ENCODE assay signal across 14 cellular contexts in the genomic region with DNA sequence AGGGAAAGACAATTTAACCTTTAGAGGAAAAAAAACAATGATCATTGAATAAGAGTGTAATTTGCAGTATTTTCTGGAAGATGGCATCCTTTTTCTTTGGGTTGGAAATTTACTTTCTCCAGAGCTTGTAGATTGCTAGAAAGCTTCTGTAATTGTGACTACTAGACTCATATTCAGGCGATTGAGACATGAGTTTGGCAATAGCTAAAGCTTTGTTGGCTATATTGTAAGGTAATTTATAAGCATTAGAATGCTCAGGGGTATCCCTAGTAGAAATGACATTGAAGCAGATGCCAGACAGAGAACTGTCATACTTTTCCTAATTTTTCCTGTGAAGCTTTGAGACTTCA.
DNase-seq lines count a peak whose midpoint lies in the region; ATAC-seq and TF ChIP-seq lines count a peak whose summit lies in the region.
"Had no signal": no experiment of that assay in that cellular context is flagged by ENCODE, and none has a peak within 500 bp of the region (broad histone marks: within the 10 kb centered on the region; RNA-seq: fewer than 3 reads in every experiment).

No MANE protein-coding gene starts in this region.

- H3K36me3 Mint-ChIP-seq in osteocyte (ENCODE audit: unreplicated experiment) = no peaks in the 10 kb centered on the region
- no peaks in the 10 kb centered on the region for H3K36me3 Mint-ChIP-seq in mesothelial cell of epicardium

- no peak overlapping the region for H2AFZ ChIP-seq in PC-3 (ENCODE audit: low read length)

- H3K27me3 ChIP-seq in esophagus muscularis mucosa = no peaks in the 10 kb centered on the region
- no peaks in the 10 kb centered on the region for H3K27me3 ChIP-seq in PC-3 (ENCODE audit: low read length)
- H3K27me3 ChIP-seq: SJSA1 had no signal

- H3K27ac ChIP-seq in esophagus muscularis mucosa (replicated peaks in 1 of 4) (peak overlapping the region; percentile 15 to 53 (median 30)), PC-3 (ENCODE audit: low read length) (no peak overlapping the region)
- H3K27ac ChIP-seq: C4-2B, SJSA1 had no signal

- H3F3A ChIP-seq in PC-3 (ENCODE audit: low read length, unreplicated experiment) = peaks cover 3% of the 10 kb centered on the region

- DNase-seq in AG10803 (ENCODE audit: low read depth) (peak; percentile 13), LHCN-M2 (ENCODE audit: low read depth) (peak; percentile 44), esophagus muscularis mucosa (ENCODE audit: extremely low spot score) (no peak), osteocyte (ENCODE audit: extremely low spot score, unreplicated experiment) (no peak), omental fat pad (ENCODE audit: low spot score) (no peak), PC-3 (no peak), mesothelial cell of epicardium (ENCODE audit: low spot score in 2 of 2, unreplicated experiment in 2 of 2) (no peak)
- no peak for DNase-seq in stimulated activated CD4-positive, alpha-beta T cell treated with anti-CD3 and anti-CD28 coated beads, Interleukin-2, amount 100 ng/mL, for 48 hours
- DNase-seq: MM.1S; stimulated activated CD4-positive, alpha-beta T cell treated with anti-CD3 and anti-CD28 coated beads, Interleukin-1b, Interleukin-23, amount 100 ng/mL, for 48 hours had no signal

- H3K27ac Mint-ChIP-seq in osteocyte (ENCODE audit: unreplicated experiment) (peak overlapping the region; percentile 16), mesothelial cell of epicardium (no peak overlapping the region)

- H3K4me1 ChIP-seq in esophagus muscularis mucosa (peaks cover 6 to 10% (median 9%) of the 10 kb centered on the region in 4 donors), PC-3 (ENCODE audit: insufficient read depth, low read length) (peaks cover 12% of the 10 kb centered on the region)

- no peak for ATAC-seq in omental fat pad (ENCODE audit: low FRiP score)
- ATAC-seq in PC-3 = no peak

- no peaks in the 10 kb centered on the region for H3K27me3 Mint-ChIP-seq in osteocyte (ENCODE audit: unreplicated experiment)
- H3K27me3 Mint-ChIP-seq in mesothelial cell of epicardium (ENCODE audit: low read depth) = no peaks in the 10 kb centered on the region

- H3K9ac ChIP-seq in PC-3 (ENCODE audit: low read length) = no peak overlapping the region

- H4K20me1 ChIP-seq in PC-3 (ENCODE audit: low read length) = no peaks in the 10 kb centered on the region

- intact Hi-C loops in esophagus muscularis mucosa (cut with DNase I) (no loop called here), PC-3 (cut with micrococcal nuclease) (no loop called here)

- H3K4me3 Mint-ChIP-seq in osteocyte (ENCODE audit: unreplicated experiment) (no peak overlapping the region), mesothelial cell of epicardium (no peak overlapping the region)

- H3K36me3 ChIP-seq in esophagus muscularis mucosa (no peaks in the 10 kb centered on the region), PC-3 (ENCODE audit: low read depth, low read length) (no peaks in the 10 kb centered on the region)
- H3K36me3 ChIP-seq: HAP-1, SJSA1 had no signal

- TF ChIP-seq CTCF in AG10803 (conservative IDR thresholded peaks at IDR 0.05; ENCODE audit: low read length) = no peak
- no peak for TF ChIP-seq CTCF in esophagus muscularis mucosa (IDR thresholded peaks at IDR 0.05)
- no peak for TF ChIP-seq CTCF in osteocyte (IDR thresholded peaks at IDR 0.05)
- TF ChIP-seq CTCF in omental fat pad (IDR thresholded peaks at IDR 0.05) = no peak
- no peak for TF ChIP-seq CTCF in PC-3 (conservative IDR thresholded peaks at IDR 0.05; ENCODE audit: low read depth, low read length)
- no peak for TF ChIP-seq CTCF in mesothelial cell of epicardium (IDR thresholded peaks at IDR 0.05; ENCODE audit: unreplicated experiment)

- 77% methylated on average over 1 of the region's 1 CpG for WGBS in esophagus muscularis mucosa

- H3K4me3 ChIP-seq in AG10803 (ENCODE audit: low read length) = peak overlapping the region; percentile 43
- peak overlapping the region in 2 of 4 donors; percentile 27 to 33 for H3K4me3 ChIP-seq in esophagus muscularis mucosa
- H3K4me3 ChIP-seq in PC-3 (ENCODE audit: low read length) = no peak overlapping the region
- H3K4me3 ChIP-seq: HAP-1 had no signal

- H3K4me1 Mint-ChIP-seq in osteocyte (ENCODE audit: unreplicated experiment) (peaks cover 27% of the 10 kb centered on the region), mesothelial cell of epicardium (no peaks in the 10 kb centered on the region)

- TF ChIP-seq POLR2A in esophagus muscularis mucosa (IDR thresholded peaks at IDR 0.05; ENCODE audit: low read depth) = no peak

- POLR2A ChIA-PET in PC-3 (lab: Charles Lee; ENCODE audit: unreplicated experiment) = interaction anchor here (0.6 kb wide), 2 partner anchors 35 to 125 kb away, joined by 7 to 8 read pairs; no protein-coding TSS in a partner anchor

- H3K9me3 Mint-ChIP-seq in osteocyte (ENCODE audit: unreplicated experiment) (no peaks in the 10 kb centered on the region), mesothelial cell of epicardium (no peaks in the 10 kb centered on the region)
- H3K9me3 Mint-ChIP-seq: activated naive CD4-positive, alpha-beta T cell treated with anti-CD3 and anti-CD28 coated beads, Interleukin-2, amount 50 U/mL, for 72 hours had no signal

- H3K9me2 ChIP-seq in PC-3 (replicated peaks; ENCODE audit: low read length) = no peaks in the 10 kb centered on the region

- CTCF ChIA-PET in PC-3 (lab: Charles Lee) = interaction anchor here (0.6 kb wide), 1 partner anchor 9 kb away, joined by 3 read pairs; no protein-coding TSS in a partner anchor

- no TSS peak for BruUV-seq in PC-3 (replicated peaks; lab: Mats Ljungman, UMichigan)

- H3K9me3 ChIP-seq in esophagus muscularis mucosa = no peaks in the 10 kb centered on the region
- H3K9me3 ChIP-seq in PC-3 (ENCODE audit: low read length) = no peaks in the 10 kb centered on the region
- H3K9me3 ChIP-seq: HAP-1, SJSA1 had no signal

- no peaks in the 10 kb centered on the region for H3K79me2 ChIP-seq in PC-3 (ENCODE audit: low read length)

- H3K4me2 ChIP-seq in PC-3 (ENCODE audit: low read length) = no peak overlapping the region

- TF ChIP-seq EP300 in esophagus muscularis mucosa (IDR thresholded peaks at IDR 0.05) = no peak

Comparison
In these comparisons a context has a peak if more than half of its experiments do, and no peak if none do; other contexts are left out.
1. DNase-seq: peak in AG10803 (single experiment) and LHCN-M2 (single experiment); none in esophagus muscularis mucosa (single experiment), osteocyte (single experiment), omental fat pad (single experiment), stimulated activated CD4-positive, alpha-beta T cell treated with anti-CD3 and anti-CD28 coated beads, Interleukin-2, amount 100 ng/mL, for 48 hours (0 of 2), PC-3 (single experiment) and mesothelial cell of epicardium (0 of 2).